In genomic region chr4:175758595-175758994, GRCh38 we compare ENCODE assay signal across 21 cellular contexts. TPM values are rescaled to one million over a fixed set of nuclear protein-coding genes. Genes with fewer than 3 reads are reported as not detected.
DNase-seq lines count a peak whose midpoint lies in the region; ATAC-seq and TF ChIP-seq lines count a peak whose summit lies in the region.
"Had no signal": no experiment of that assay in that cellular context is flagged by ENCODE, and none has a peak within 500 bp of the region (broad histone marks: within the 10 kb centered on the region; RNA-seq: fewer than 3 reads in every experiment).

No MANE protein-coding gene starts in this region.

- 0 out of 2 replicates have a peak, but pooled peaks cover 4% of the 10 kb centered on the region for H3K9me2 ChIP-seq in GM23338 (ENCODE audit: insufficient read depth)

- H4K20me1 ChIP-seq in GM23338 (replicated peaks; ENCODE audit: insufficient read depth), result no peaks in the 10 kb centered on the region
- H4K20me1 ChIP-seq: BLaER1 treated with 17β-estradiol and CSF1 and Interleukin-3, amounts not matched to agents 10 nM and 100 nM had no signal

- no peaks in the 10 kb centered on the region for H3K79me2 ChIP-seq in GM23338 (replicated peaks; ENCODE audit: insufficient read depth)

- no peaks in the 10 kb centered on the region for H3K36me3 Mint-ChIP-seq in GM23338 (ENCODE audit: low read depth)
- H3K36me3 Mint-ChIP-seq: IgD-negative memory B cell had no signal

- H3K4me3 Mint-ChIP-seq in GM23338, result no peak overlapping the region
- H3K4me3 Mint-ChIP-seq in stimulated activated naive CD8-positive, alpha-beta T cell treated with anti-CD3 and anti-CD28 coated beads, Interleukin-15, amount 100 ng/mL, for 72 hours, result no peak overlapping the region
- H3K4me3 Mint-ChIP-seq: CD4-positive, alpha-beta T cell; IgD-negative memory B cell had no signal

- ATAC-seq in GM23338, result no peak
- ATAC-seq in stimulated activated naive CD8-positive, alpha-beta T cell treated with anti-CD3 and anti-CD28 coated beads, Interleukin-15, amount 100 ng/mL, for 72 hours, result no peak
- no peak for ATAC-seq in HG02610 (IDR thresholded peaks at IDR 0.05; ENCODE audit: unreplicated experiment)

- in situ Hi-C loops in astrocyte of the cerebellum (cut with HindIII; ENCODE audit: low sequenced_read_pairs), result no loop called here

- H3K27me3 ChIP-seq in GM23338 (ENCODE audit: insufficient read depth), result no peaks in the 10 kb centered on the region
- H3K27me3 ChIP-seq: BLaER1 treated with 17β-estradiol and CSF1 and Interleukin-3, amounts not matched to agents 10 nM and 100 nM had no signal

- H3K9me3 Mint-ChIP-seq in GM23338, result no peaks in the 10 kb centered on the region
- H3K9me3 Mint-ChIP-seq in stimulated activated naive CD8-positive, alpha-beta T cell treated with anti-CD3 and anti-CD28 coated beads, Interleukin-15, amount 100 ng/mL, for 72 hours, result peaks cover 0 to 17% of the 10 kb centered on the region in 2 donors

- H3K36me3 ChIP-seq in GM23338 (ENCODE audit: insufficient read depth), result no peaks in the 10 kb centered on the region
- H3K36me3 ChIP-seq: BLaER1 treated with 17β-estradiol and CSF1 and Interleukin-3, amounts not matched to agents 10 nM and 100 nM; HAP-1 had no signal

- H3K4me1 ChIP-seq in GM23338 (ENCODE audit: insufficient read depth), result peaks cover 3% of the 10 kb centered on the region; the same call in 1 of the 2 replicates
- H3K4me1 ChIP-seq: HAP-1 had no signal

- H3K4me1 Mint-ChIP-seq in GM23338, result peaks cover 10% of the 10 kb centered on the region; the same call in 2 of the 3 replicates
- no peaks in the 10 kb centered on the region for H3K4me1 Mint-ChIP-seq in stimulated activated naive CD8-positive, alpha-beta T cell treated with anti-CD3 and anti-CD28 coated beads, Interleukin-15, amount 100 ng/mL, for 72 hours
- H3K4me1 Mint-ChIP-seq: IgD-negative memory B cell had no signal

- H3K4me3 ChIP-seq in GM23338 (no peak overlapping the region), astrocyte of the cerebellum (ENCODE audit: low read depth, low read length) (no peak overlapping the region), choroid plexus epithelial cell (ENCODE audit: low read depth, low read length) (no peak overlapping the region)
- H3K4me3 ChIP-seq: BLaER1 treated with 17β-estradiol and CSF1 and Interleukin-3, amounts not matched to agents 10 nM and 100 nM; GM23248; HAP-1 had no signal

- no peak overlapping the region for H3K4me2 ChIP-seq in GM23338
- H3K4me2 ChIP-seq: BLaER1 treated with 17β-estradiol and CSF1 and Interleukin-3, amounts not matched to agents 10 nM and 100 nM; KMS-11 had no signal

- H3K27ac Mint-ChIP-seq in GM23338, result peak overlapping the region; percentile 20; the same call in 1 of the 2 replicates
- H3K27ac Mint-ChIP-seq in stimulated activated naive CD8-positive, alpha-beta T cell treated with anti-CD3 and anti-CD28 coated beads, Interleukin-15, amount 100 ng/mL, for 72 hours, result no peak overlapping the region
- H3K27ac Mint-ChIP-seq: CD4-positive, alpha-beta T cell; IgD-negative memory B cell had no signal

- H3K27me3 Mint-ChIP-seq in GM23338 (ENCODE audit: insufficient read depth, low read depth, poor library complexity), result no peaks in the 10 kb centered on the region
- H3K27me3 Mint-ChIP-seq in stimulated activated naive CD8-positive, alpha-beta T cell treated with anti-CD3 and anti-CD28 coated beads, Interleukin-15, amount 100 ng/mL, for 72 hours, result no peaks in the 10 kb centered on the region
- H3K27me3 Mint-ChIP-seq: CD4-positive, alpha-beta T cell had no signal

- no peak for TF ChIP-seq CTCF in GM23338 (conservative IDR thresholded peaks at IDR 0.05; ENCODE audit: low read depth in 2 of 2)
- TF ChIP-seq CTCF in astrocyte of the cerebellum (IDR thresholded peaks at IDR 0.05; ENCODE audit: low read depth, low read length, missing control alignments), result no peak
- no peak for TF ChIP-seq CTCF in choroid plexus epithelial cell (conservative IDR thresholded peaks at IDR 0.05; ENCODE audit: low read depth, low read length)

- no peaks in the 10 kb centered on the region for H3F3A ChIP-seq in GM23338 (replicated peaks; ENCODE audit: low read depth)

- H3K27ac ChIP-seq in GM23338 (ENCODE audit: low read depth), result no peak overlapping the region
- H3K27ac ChIP-seq: BLaER1 treated with 17β-estradiol and CSF1 and Interleukin-3, amounts not matched to agents 10 nM and 100 nM; GM23248; KMS-11 had no signal

- no peak overlapping the region for H2AFZ ChIP-seq in GM23338
- H2AFZ ChIP-seq: GM23248 had no signal

- no peak for DNase-seq in GM23338 (ENCODE audit: low spot score)
- peak; percentile 35 for DNase-seq in astrocyte of the cerebellum (ENCODE audit: low read depth)
- peak; percentile 9 for DNase-seq in choroid plexus epithelial cell (ENCODE audit: low read depth)
- peak; percentile 86 for DNase-seq in smooth muscle cell of the brain vasculature (ENCODE audit: low read depth, low spot score)
- DNase-seq in stimulated activated naive CD8-positive, alpha-beta T cell treated with anti-CD3 and anti-CD28 coated beads, Interleukin-15, amount 100 ng/mL, for 72 hours, result no peak
- no peak for DNase-seq in DMS79 (lab: John Stamatoyannopoulos, UW)
- DNase-seq: AML-193; CD4-positive, alpha-beta T cell; EL; GM23248; MM.1S; NCI-H2029; NCI-H446; NCI-H526; Right ventricle myocardium superior; RPMI8226 had no signal

TF ChIP-seq in GM23338, 12 proteins besides CTCF, POLR2A, EP300 and RAD21:
- no peak for TF ChIP-seq ZNF331 (CRISPR knock-in tag; IDR thresholded peaks at IDR 0.05; ENCODE audit: low read depth)

RNA-seq across cellular contexts. Expression of gene GPM6A, which starts 53.5 kb away (rescaled TPM):
- 1.8 and 2.3 TPM in 2 replicates for total RNA-seq in GM23338 (2014; rRNA removed; shearing (Covaris generic))
- polyA plus RNA-seq in GM23338 (2016; fragmentation: Nextera tagmentation; extraction: Ambion mirVana), result 1.1 and 1.4 TPM in 2 replicates
- total RNA-seq: CD4-positive, alpha-beta T cell; GM23248 had no signal
- polyA plus RNA-seq: GM23248 had no signal

Comparison
In these comparisons a context has a peak if more than half of its experiments do, and no peak if none do; other contexts are left out.
1. DNase-seq: peak in astrocyte of the cerebellum (single experiment), choroid plexus epithelial cell (single experiment) and smooth muscle cell of the brain vasculature (single experiment); none in GM23338 (single experiment), stimulated activated naive CD8-positive, alpha-beta T cell treated with anti-CD3 and anti-CD28 coated beads, Interleukin-15, amount 100 ng/mL, for 72 hours (0 of 2) and DMS79 (single experiment).